ENCODE assay signal across 19 cellular contexts in the genomic region with DNA sequence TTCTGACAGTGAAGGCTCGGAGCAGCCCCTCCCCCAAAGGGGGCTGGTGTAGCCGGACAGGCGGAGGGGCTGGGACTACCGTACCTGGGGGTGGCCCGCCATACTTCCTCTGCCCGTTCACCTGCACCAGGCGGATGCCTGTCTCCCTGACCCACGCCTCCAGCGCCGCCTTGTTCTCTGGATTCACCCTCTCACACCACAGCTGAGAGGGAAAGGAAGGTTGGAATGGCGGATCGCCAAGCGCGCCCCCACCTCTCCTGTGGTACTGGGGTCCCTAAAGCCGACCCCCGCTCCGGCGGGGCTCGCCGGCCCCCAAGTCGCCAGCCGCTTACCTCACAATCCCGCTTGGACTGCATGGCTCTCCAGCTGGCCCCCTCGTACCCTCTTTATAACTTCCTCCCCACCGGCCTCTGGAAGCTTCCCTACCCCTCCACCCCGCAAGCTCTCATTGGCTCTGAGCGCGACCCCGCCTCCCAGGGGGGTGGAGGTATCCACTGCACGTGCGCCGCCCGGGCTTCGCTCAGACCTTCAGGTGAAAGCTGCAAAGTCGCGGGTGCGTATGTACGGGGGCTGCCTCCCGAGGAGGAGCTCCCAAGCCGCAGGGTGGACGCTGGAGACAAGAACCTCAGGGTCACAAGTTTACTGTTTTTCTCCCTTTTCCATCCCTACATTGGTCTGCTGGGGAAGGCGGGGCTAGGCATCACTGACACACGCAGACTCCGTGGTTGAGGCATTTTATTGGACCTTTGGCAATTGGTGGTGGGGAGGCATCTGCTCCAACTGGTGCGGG. TPM values are rescaled to one million over a fixed set of nuclear protein-coding genes. Genes with fewer than 3 reads are reported as not detected.
DNase-seq lines count a peak whose midpoint lies in the region; ATAC-seq, FAIRE-seq and TF ChIP-seq lines count a peak whose summit lies in the region.
"Had no signal": no experiment of that assay in that cellular context is flagged by ENCODE, and none has a peak within 500 bp of the region (broad histone marks: within the 10 kb centered on the region; RNA-seq: fewer than 3 reads in every experiment).

A gene (minus strand): TSS at position 390 of the 790 bp plus-strand sequence. CDS start 34 bp downstream, at position 356.

- H3K9me3 Mint-ChIP-seq in stimulated activated naive B cell treated with anti-CD40 and anti-IgM and Interleukin-4, amounts not matched to agents 10 μg/mL and 1 μg/mL and 100 μg/mL, for 72 hours, result no peaks in the 10 kb centered on the region
- H3K9me3 Mint-ChIP-seq: activated naive CD4-positive, alpha-beta T cell treated with anti-CD3 and anti-CD28 coated beads for 36 hours; CD4-positive, alpha-beta memory T cell; naive B cell had no signal

- POLR2A ChIA-PET in Panc1 (lab: Charles Lee), result no interaction called here

- H3K27ac ChIP-seq in Panc1 (ENCODE audit: low read length) (no peak within 1 kb of the TSS), small intestine (ENCODE audit: low read depth in 1 of 2, low read length in 1 of 2) (no peak within 1 kb of the TSS), brain microvascular endothelial cell (no peak within 1 kb of the TSS)
- H3K27ac ChIP-seq: 22Rv1, HL-60, left lung, SJSA1 had no signal

- 90 to 94% (median 91%) methylated on average over 44 to 45 of the region's 45 CpGs for WGBS in small intestine, 3 donors

- CTCF ChIA-PET in Panc1 (lab: Charles Lee), result no interaction called here

- H3K4me1 ChIP-seq in Panc1 (ENCODE audit: control insufficient read depth, insufficient read depth, low read length) (no peaks in the 10 kb centered on the region), small intestine (ENCODE audit: control insufficient read depth in 2 of 2, insufficient read depth in 1 of 2, low read depth in 1 of 2, low read length in 1 of 2) (no peaks in the 10 kb centered on the region)
- H3K4me1 ChIP-seq: left lung, SJSA1 had no signal

- H3K27ac Mint-ChIP-seq in stimulated activated naive B cell treated with anti-CD40 and anti-IgM and Interleukin-4, amounts not matched to agents 10 μg/mL and 1 μg/mL and 100 μg/mL, for 72 hours, result peak within 1 kb of the TSS; percentile 56
- H3K27ac Mint-ChIP-seq: activated CD8-positive, alpha-beta memory T cell treated with anti-CD3 and anti-CD28 coated beads, Interleukin-2, amount 10 ng/mL, durations not matched to agents 7 days and 5 days; activated naive CD4-positive, alpha-beta T cell treated with anti-CD3 and anti-CD28 coated beads for 36 hours had no signal

- no TSS peak for BruUV-seq in Panc1 (replicated peaks; lab: Mats Ljungman, UMichigan)

- DNase-seq in DMS 273 (lab: John Stamatoyannopoulos, UW; ENCODE audit: unreplicated experiment) (peak; percentile 18), DMS 273 treated with DMSO at 0.1 percent for 48 hours (lab: John Stamatoyannopoulos, UW) (no peak), Panc1 (ENCODE audit: low read depth, low spot score) (no peak), fibroblast of mammary gland (ENCODE audit: low read depth) (no peak), small intestine (no peak), SIG-M5 (lab: John Stamatoyannopoulos, UW) (no peak), brain microvascular endothelial cell (no peak)
- DNase-seq in stimulated activated naive B cell treated with anti-CD40 and anti-IgM and Interleukin-4, amounts not matched to agents 10 μg/mL and 1 μg/mL and 100 μg/mL, for 72 hours, result no peak
- DNase-seq: CD4-positive, alpha-beta memory T cell; left lung; naive B cell; stimulated activated CD4-positive, alpha-beta T cell treated with anti-CD3 and anti-CD28 coated beads, Interleukin-4, amount 100 ng/mL, for 24 hours; stimulated activated naive CD4-positive, alpha-beta T cell treated with Interleukin-2 at 50 U/mL for 16 hours had no signal

- in situ Hi-C loops in Panc1 (cut with HindIII; ENCODE audit: low pct_unique_long_range_greater_than_20kb, low sequenced_read_pairs), result no loop called here
- in situ Hi-C loops in brain microvascular endothelial cell (cut with HindIII; ENCODE audit: low pct_ligation_motif_present, low sequenced_read_pairs), result no loop called here

- H3K9me3 ChIP-seq in Panc1 (ENCODE audit: control insufficient read depth, insufficient read depth, low read depth, low read length) (no peaks in the 10 kb centered on the region), small intestine (ENCODE audit: control insufficient read depth, low read depth) (no peaks in the 10 kb centered on the region)
- H3K9me3 ChIP-seq: left lung, SJSA1 had no signal

- H3K4me1 Mint-ChIP-seq in stimulated activated naive B cell treated with anti-CD40 and anti-IgM and Interleukin-4, amounts not matched to agents 10 μg/mL and 1 μg/mL and 100 μg/mL, for 72 hours, result peaks cover 6 to 9% of the 10 kb centered on the region in 2 donors

- H3K4me3 ChIP-seq in Panc1 (ENCODE audit: low read depth in 2 of 2, low read length in 2 of 2) (no peak within 1 kb of the TSS), fibroblast of mammary gland (ENCODE audit: control insufficient read depth, low read depth, low read length) (peak within 1 kb of the TSS; percentile 1), small intestine (ENCODE audit: low read depth in 1 of 2, low read length in 2 of 2) (no peak within 1 kb of the TSS), brain microvascular endothelial cell (ENCODE audit: low read depth, low read length) (no peak within 1 kb of the TSS)
- H3K4me3 ChIP-seq: left lung, SJSA1 had no signal

- no peak for FAIRE-seq in small intestine (lab: Jason Lieb, UNC)
- FAIRE-seq: G401.6 had no signal

- H3K36me3 ChIP-seq in Panc1 (ENCODE audit: control insufficient read depth, insufficient read depth, low read length) (peaks cover 13% of the 10 kb centered on the region), small intestine (ENCODE audit: control insufficient read depth in 2 of 2, insufficient read depth in 2 of 2, low read length in 2 of 2) (peaks cover 21 to 30% of the 10 kb centered on the region in 2 donors), brain microvascular endothelial cell (replicated peaks) (peaks cover 68% of the 10 kb centered on the region)

- ATAC-seq in Panc1, result peak; percentile 9
- no peak for ATAC-seq in stimulated activated naive B cell treated with anti-CD40 and anti-IgM and Interleukin-4, amounts not matched to agents 10 μg/mL and 1 μg/mL and 100 μg/mL, for 72 hours (replicated peaks)

- H3K36me3 Mint-ChIP-seq in stimulated activated naive B cell treated with anti-CD40 and anti-IgM and Interleukin-4, amounts not matched to agents 10 μg/mL and 1 μg/mL and 100 μg/mL, for 72 hours, result peaks cover 49 to 76% of the 10 kb centered on the region in 2 donors

- no peak within 1 kb of the TSS for H3K4me3 Mint-ChIP-seq in stimulated activated naive B cell treated with anti-CD40 and anti-IgM and Interleukin-4, amounts not matched to agents 10 μg/mL and 1 μg/mL and 100 μg/mL, for 72 hours
- H3K4me3 Mint-ChIP-seq: activated CD8-positive, alpha-beta memory T cell treated with anti-CD3 and anti-CD28 coated beads, Interleukin-2, amount 10 ng/mL, durations not matched to agents 7 days and 5 days; activated naive CD4-positive, alpha-beta T cell treated with anti-CD3 and anti-CD28 coated beads for 36 hours; CD4-positive, alpha-beta memory T cell; naive B cell had no signal

- TF ChIP-seq CTCF in Panc1 (IDR thresholded peaks at IDR 0.05) (no peak), fibroblast of mammary gland (conservative IDR thresholded peaks at IDR 0.05; ENCODE audit: control insufficient read depth, insufficient read depth, low read depth, low read length) (no peak), brain microvascular endothelial cell (IDR thresholded peaks at IDR 0.05; ENCODE audit: low read depth, low read length, missing control alignments) (no peak)

- intact Hi-C loops in Panc1 (cut with micrococcal nuclease; ENCODE audit: unreplicated experiment), result no loop called here

- no peaks in the 10 kb centered on the region for H3K27me3 Mint-ChIP-seq in stimulated activated naive B cell treated with anti-CD40 and anti-IgM and Interleukin-4, amounts not matched to agents 10 μg/mL and 1 μg/mL and 100 μg/mL, for 72 hours
- H3K27me3 Mint-ChIP-seq: activated CD8-positive, alpha-beta memory T cell treated with anti-CD3 and anti-CD28 coated beads, Interleukin-2, amount 10 ng/mL, durations not matched to agents 7 days and 5 days; CD4-positive, alpha-beta memory T cell; naive B cell had no signal

- no peaks in the 10 kb centered on the region for H3K27me3 ChIP-seq in Panc1 (ENCODE audit: control insufficient read depth, insufficient read depth, low read length)
- H3K27me3 ChIP-seq in small intestine (ENCODE audit: control insufficient read depth in 2 of 2, insufficient read depth in 2 of 2, low read length in 2 of 2), result no peaks in the 10 kb centered on the region
- no peaks in the 10 kb centered on the region for H3K27me3 ChIP-seq in brain microvascular endothelial cell (replicated peaks)
- H3K27me3 ChIP-seq: left lung, SJSA1 had no signal

RNA-seq across cellular contexts. Expression of the gene that starts here (rescaled TPM):
- total RNA-seq in Panc1 (2021; ENCODE audit: unreplicated experiment), result 1.8 TPM
- 3.9 TPM for polyA plus RNA-seq in Panc1 (2012; ENCODE audit: insufficient read length)
- 1 to 10 TPM; 1.4 to 3.1 (median 2.4) TPM for polyA plus RNA-seq in small intestine
- polyA plus RNA-seq: CD4-positive, alpha-beta memory T cell had no signal
